6 cellular contexts compared by ENCODE assay signal in genomic region chr10:98917828-98918227, GRCh38.
"Had no signal": no experiment of that assay in that cellular context is flagged by ENCODE, and none has a peak within 500 bp of the region (broad histone marks: within the 10 kb centered on the region; RNA-seq: fewer than 3 reads in every experiment).

No MANE protein-coding gene starts in this region.

- H3K27ac ChIP-seq: GM23248, HL-60 had no signal

- H3K36me3 ChIP-seq: HAP-1 had no signal

- H3K9me3 ChIP-seq: HAP-1 had no signal

- DNase-seq: GM23248, GOT3, H7, KG1 had no signal

- H2AFZ ChIP-seq: GM23248 had no signal

- H3K9ac ChIP-seq: GM23248 had no signal

- H3K4me3 ChIP-seq: GM23248, HAP-1 had no signal

- H3K4me1 ChIP-seq: HAP-1 had no signal
